Comparison of ENCODE assay signal across 21 cellular contexts in genomic region chr13:31910633-31911032, GRCh38.
"Had no signal": no experiment of that assay in that cellular context is flagged by ENCODE, and none has a peak within 500 bp of the region (broad histone marks: within the 10 kb centered on the region; RNA-seq: fewer than 3 reads in every experiment).

No MANE protein-coding gene starts in this region.

- H2AFZ ChIP-seq: parathyroid adenoma had no signal

- DNase-seq: activated CD4-positive, alpha-beta T cell treated with anti-CD3 and anti-CD28 coated beads for 1 hour; activated gamma-delta T cell; activated naive CD8-positive, alpha-beta T cell treated with anti-CD3 and anti-CD28 coated beads, Interleukin-2, amount 10 ng/mL, durations not matched to agents 7 days and 5 days; activated T-cell treated with anti-CD3 and anti-CD28 coated beads, Interleukin-2, amount 50 U/mL, for 24 hours; cortex of kidney; kidney; psoas muscle; sigmoid colon had no signal

- H3K4me3 Mint-ChIP-seq: activated CD4-positive, alpha-beta memory T cell treated with anti-CD3 and anti-CD28 coated beads, Interleukin-2, amount 10 ng/mL, durations not matched to agents 7 days and 5 days; activated CD4-positive, alpha-beta T cell treated with anti-CD3 and anti-CD28 coated beads, Interleukin-2, amount 10 ng/mL, durations not matched to agents 7 days and 5 days; activated naive CD4-positive, alpha-beta T cell treated with anti-CD3 and anti-CD28 coated beads, Interleukin-2, amount 10 ng/mL, durations not matched to agents 7 days and 5 days; activated naive CD8-positive, alpha-beta T cell treated with anti-CD3 and anti-CD28 coated beads, Interleukin-2, amount 10 ng/mL, durations not matched to agents 7 days and 5 days; activated T-cell treated with anti-CD3 and anti-CD28 coated beads, Interleukin-2, amount 50 U/mL, for 24 hours; immature natural killer cell; mesothelial cell of epicardium; naive B cell; stimulated activated memory B cell treated with anti-CD40 and anti-IgM and Interleukin-4, amounts not matched to agents 10 μg/mL and 1 μg/mL and 100 μg/mL, for 72 hours; stimulated activated naive CD8-positive, alpha-beta T cell treated with anti-CD3 and anti-CD28 coated beads, Interleukin-15, amount 100 ng/mL, for 72 hours; T-helper 1 cell treated with Interleukin-12 subunit alpha and Interleukin-12 subunit beta and Interleukin-4 antibody, amounts not matched to agents 30 μg/mL and 1 μg/mL, for 36 hours had no signal

- H3K27ac ChIP-seq: brain microvascular endothelial cell, parathyroid adenoma, psoas muscle, sigmoid colon, thyroid gland had no signal

- H3K4me1 Mint-ChIP-seq: naive B cell; stimulated activated naive CD8-positive, alpha-beta T cell treated with anti-CD3 and anti-CD28 coated beads, Interleukin-15, amount 100 ng/mL, for 72 hours had no signal

- H3K9ac ChIP-seq: parathyroid adenoma had no signal

- H3K4me1 ChIP-seq: parathyroid adenoma, sigmoid colon had no signal

- H3K36me3 Mint-ChIP-seq: activated naive CD4-positive, alpha-beta T cell treated with anti-CD3 and anti-CD28 coated beads, Interleukin-2, amount 10 ng/mL, durations not matched to agents 7 days and 5 days; activated naive CD8-positive, alpha-beta T cell treated with anti-CD3 and anti-CD28 coated beads, Interleukin-2, amount 10 ng/mL, durations not matched to agents 7 days and 5 days; immature natural killer cell; mesothelial cell of epicardium; naive B cell; stimulated activated memory B cell treated with anti-CD40 and anti-IgM and Interleukin-4, amounts not matched to agents 10 μg/mL and 1 μg/mL and 100 μg/mL, for 72 hours had no signal

- H3K9me3 Mint-ChIP-seq: activated CD4-positive, alpha-beta memory T cell treated with anti-CD3 and anti-CD28 coated beads, Interleukin-2, amount 10 ng/mL, durations not matched to agents 7 days and 5 days; activated CD4-positive, alpha-beta T cell treated with anti-CD3 and anti-CD28 coated beads, Interleukin-2, amount 10 ng/mL, durations not matched to agents 7 days and 5 days; activated naive CD4-positive, alpha-beta T cell treated with anti-CD3 and anti-CD28 coated beads, Interleukin-2, amount 10 ng/mL, durations not matched to agents 7 days and 5 days; activated naive CD8-positive, alpha-beta T cell treated with anti-CD3 and anti-CD28 coated beads, Interleukin-2, amount 10 ng/mL, durations not matched to agents 7 days and 5 days; activated T-cell treated with anti-CD3 and anti-CD28 coated beads, Interleukin-2, amount 50 U/mL, for 24 hours; immature natural killer cell; mesothelial cell of epicardium; naive B cell; stimulated activated memory B cell treated with anti-CD40 and anti-IgM and Interleukin-4, amounts not matched to agents 10 μg/mL and 1 μg/mL and 100 μg/mL, for 72 hours; stimulated activated naive CD8-positive, alpha-beta T cell treated with anti-CD3 and anti-CD28 coated beads, Interleukin-15, amount 100 ng/mL, for 72 hours; T-helper 1 cell treated with Interleukin-12 subunit alpha and Interleukin-12 subunit beta and Interleukin-4 antibody, amounts not matched to agents 30 μg/mL and 1 μg/mL, for 36 hours had no signal

- H3K27me3 Mint-ChIP-seq: activated CD4-positive, alpha-beta memory T cell treated with anti-CD3 and anti-CD28 coated beads, Interleukin-2, amount 10 ng/mL, durations not matched to agents 7 days and 5 days; naive B cell; stimulated activated naive CD8-positive, alpha-beta T cell treated with anti-CD3 and anti-CD28 coated beads, Interleukin-15, amount 100 ng/mL, for 72 hours had no signal

- H3K36me3 ChIP-seq: brain microvascular endothelial cell, sigmoid colon, thyroid gland had no signal

- H3K4me3 ChIP-seq: lung, psoas muscle, sigmoid colon, thyroid gland had no signal

- H3K9me3 ChIP-seq: psoas muscle, sigmoid colon, thyroid gland had no signal

- H3K27me3 ChIP-seq: brain microvascular endothelial cell, sigmoid colon, thyroid gland had no signal

- H3K27ac Mint-ChIP-seq: activated CD4-positive, alpha-beta memory T cell treated with anti-CD3 and anti-CD28 coated beads, Interleukin-2, amount 10 ng/mL, durations not matched to agents 7 days and 5 days; activated CD4-positive, alpha-beta T cell treated with anti-CD3 and anti-CD28 coated beads, Interleukin-2, amount 10 ng/mL, durations not matched to agents 7 days and 5 days; activated naive CD4-positive, alpha-beta T cell treated with anti-CD3 and anti-CD28 coated beads, Interleukin-2, amount 10 ng/mL, durations not matched to agents 7 days and 5 days; activated naive CD8-positive, alpha-beta T cell treated with anti-CD3 and anti-CD28 coated beads, Interleukin-2, amount 10 ng/mL, durations not matched to agents 7 days and 5 days; activated T-cell treated with anti-CD3 and anti-CD28 coated beads, Interleukin-2, amount 50 U/mL, for 24 hours; mesothelial cell of epicardium; naive B cell; stimulated activated memory B cell treated with anti-CD40 and anti-IgM and Interleukin-4, amounts not matched to agents 10 μg/mL and 1 μg/mL and 100 μg/mL, for 72 hours; stimulated activated naive CD8-positive, alpha-beta T cell treated with anti-CD3 and anti-CD28 coated beads, Interleukin-15, amount 100 ng/mL, for 72 hours; T-helper 1 cell treated with Interleukin-12 subunit alpha and Interleukin-12 subunit beta and Interleukin-4 antibody, amounts not matched to agents 30 μg/mL and 1 μg/mL, for 36 hours had no signal

- ATAC-seq: stimulated activated naive CD8-positive, alpha-beta T cell treated with anti-CD3 and anti-CD28 coated beads, Interleukin-15, amount 100 ng/mL, for 72 hours had no signal
